In genomic region chr22:17369553-17370035, GRCh38 we compare ENCODE assay signal across 8 cellular contexts. TPM values are rescaled to one million over a fixed set of nuclear protein-coding genes. Genes with fewer than 3 reads are reported as not detected.
A peak's percentile ranks its signal among the peaks of the same experiment; 100 is the strongest.
DNase-seq lines count a peak whose midpoint lies in the region; ATAC-seq, FAIRE-seq and TF ChIP-seq lines count a peak whose summit lies in the region.

No MANE protein-coding gene starts in this region.

- no peak overlapping the region for H2AFZ ChIP-seq in DND-41 (ENCODE audit: low read depth, low read length)
- peak overlapping the region; percentile 81 for H2AFZ ChIP-seq in KMS-11 (ENCODE audit: low read depth)
- H2AFZ ChIP-seq in astrocyte (ENCODE audit: low read depth, low read length) = peak overlapping the region; percentile 69

- FAIRE-seq in astrocyte (lab: Jason Lieb, UNC) = no peak

- H3K27ac Mint-ChIP-seq in astrocyte (ENCODE audit: unreplicated experiment) = no peak overlapping the region
- no peak overlapping the region for H3K27ac Mint-ChIP-seq in stimulated activated naive B cell treated with anti-CD40 and anti-IgM and Interleukin-4, amounts not matched to agents 10 μg/mL and 1 μg/mL and 100 μg/mL, for 72 hours

- H3K9me3 Mint-ChIP-seq in astrocyte (ENCODE audit: unreplicated experiment) = no peaks in the 10 kb centered on the region
- H3K9me3 Mint-ChIP-seq in stimulated activated naive B cell treated with anti-CD40 and anti-IgM and Interleukin-4, amounts not matched to agents 10 μg/mL and 1 μg/mL and 100 μg/mL, for 72 hours = no peaks in the 10 kb centered on the region

- H3K4me3 ChIP-seq in DND-41 (ENCODE audit: low read depth in 1 of 2, low read length in 2 of 2) (peak overlapping the region in 1 of 2 experiments; percentile 58; a peak in 2 of 4 replicates), KMS-11 (IDR thresholded peaks at IDR 0.05; ENCODE audit: insufficient read depth, low read depth, low read length) (no peak overlapping the region), astrocyte (ENCODE audit: insufficient read depth, low read depth, low read length) (peak overlapping the region; percentile 10), left lung (peak overlapping the region; percentile 60 to 67)

- H3K27me3 Mint-ChIP-seq in astrocyte (ENCODE audit: low read depth, unreplicated experiment) = no peaks in the 10 kb centered on the region
- H3K27me3 Mint-ChIP-seq in stimulated activated naive B cell treated with anti-CD40 and anti-IgM and Interleukin-4, amounts not matched to agents 10 μg/mL and 1 μg/mL and 100 μg/mL, for 72 hours = peaks cover 31 to 48% of the 10 kb centered on the region in 2 donors

- no peak overlapping the region for H3K4me3 Mint-ChIP-seq in astrocyte (ENCODE audit: unreplicated experiment)
- peak overlapping the region; percentile 66 to 71 for H3K4me3 Mint-ChIP-seq in stimulated activated naive B cell treated with anti-CD40 and anti-IgM and Interleukin-4, amounts not matched to agents 10 μg/mL and 1 μg/mL and 100 μg/mL, for 72 hours

- H3K9me3 ChIP-seq in DND-41 (ENCODE audit: insufficient read depth, low read length, severe bottlenecking) = no peaks in the 10 kb centered on the region
- no peaks in the 10 kb centered on the region for H3K9me3 ChIP-seq in astrocyte (ENCODE audit: insufficient read depth, low read depth, low read length)
- H3K9me3 ChIP-seq in left lung = no peaks in the 10 kb centered on the region

- H3K9ac ChIP-seq in DND-41 (ENCODE audit: low read depth, low read length) (peak overlapping the region; percentile 48; the same call in 1 of the 2 replicates), KMS-11 (peak overlapping the region; percentile 51; the same call in 1 of the 2 replicates), astrocyte (ENCODE audit: low read length) (no peak overlapping the region)

- DNase-seq in DND-41 (no peak), astrocyte (ENCODE audit: low read depth) (no peak), left lung (peak; percentile 43 to 83)
- peak; percentile 33 for DNase-seq in stimulated activated naive B cell treated with anti-CD40 and anti-IgM and Interleukin-4, amounts not matched to agents 10 μg/mL and 1 μg/mL and 100 μg/mL, for 72 hours
- DNase-seq in central memory CD4-positive, alpha-beta T cell = no peak

- peak overlapping the region; percentile 78 for H3K4me2 ChIP-seq in DND-41 (ENCODE audit: insufficient read depth, low read length)
- H3K4me2 ChIP-seq in KMS-11 = no peak overlapping the region
- peak overlapping the region; percentile 72 for H3K4me2 ChIP-seq in astrocyte (ENCODE audit: low read length)

- H3K27me3 ChIP-seq in DND-41 (ENCODE audit: insufficient read depth, low read length, poor library complexity) (peaks cover 36% of the 10 kb centered on the region), KMS-11 (ENCODE audit: insufficient read depth, low read depth) (no peaks in the 10 kb centered on the region), astrocyte (ENCODE audit: insufficient read depth, low read length) (peaks cover 46% of the 10 kb centered on the region), left lung (peaks cover 7 to 88% of the 10 kb centered on the region in 2 donors)

- H4K20me1 ChIP-seq in DND-41 (ENCODE audit: insufficient read depth, low read length) (no peaks in the 10 kb centered on the region), KMS-11 (ENCODE audit: insufficient read depth) (no peaks in the 10 kb centered on the region), astrocyte (ENCODE audit: insufficient read depth, low read length) (no peaks in the 10 kb centered on the region)

- H3K79me2 ChIP-seq in DND-41 (ENCODE audit: insufficient read depth, low read length) = no peaks in the 10 kb centered on the region
- H3K79me2 ChIP-seq in KMS-11 (ENCODE audit: insufficient read depth, low read depth) = peaks cover 17% of the 10 kb centered on the region; the same call in 1 of the 2 replicates
- no peaks in the 10 kb centered on the region for H3K79me2 ChIP-seq in astrocyte (ENCODE audit: insufficient read depth, low read length)

- intact Hi-C loops in left lung (cut with DNase I) = no loop called here

- H3K36me3 ChIP-seq in DND-41 (ENCODE audit: insufficient read depth, low read length) (no peaks in the 10 kb centered on the region), KMS-11 (ENCODE audit: insufficient read depth) (no peaks in the 10 kb centered on the region), astrocyte (ENCODE audit: insufficient read depth, low read length) (no peaks in the 10 kb centered on the region), left lung (no peaks in the 10 kb centered on the region)

- TF ChIP-seq CTCF in DND-41 (IDR thresholded peaks at IDR 0.05; ENCODE audit: borderline replicate concordance, extremely low read depth, low read length, poor library complexity, severe bottlenecking) (no peak), KMS-11 (conservative IDR thresholded peaks at IDR 0.05; ENCODE audit: low read depth, low read length) (no peak), astrocyte (IDR thresholded peaks at IDR 0.05; ENCODE audit: insufficient read depth, low read depth, low read length) (no peak), left lung (IDR thresholded peaks at IDR 0.05) (no peak)

- peaks cover 19% of the 10 kb centered on the region for H3K4me1 ChIP-seq in DND-41 (ENCODE audit: insufficient read depth, low read length)
- peaks cover 15% of the 10 kb centered on the region for H3K4me1 ChIP-seq in KMS-11 (ENCODE audit: low read depth, poor library complexity, severe bottlenecking)
- peaks cover 15% of the 10 kb centered on the region for H3K4me1 ChIP-seq in astrocyte (ENCODE audit: insufficient read depth, low read length)
- H3K4me1 ChIP-seq in left lung = peaks cover 10 to 26% of the 10 kb centered on the region in 2 donors

- no peak overlapping the region for H3K27ac ChIP-seq in DND-41 (ENCODE audit: low read length)
- no peak overlapping the region; the same call in 1 of the 2 replicates for H3K27ac ChIP-seq in KMS-11
- H3K27ac ChIP-seq in astrocyte (ENCODE audit: low read depth, low read length) = no peak overlapping the region
- H3K27ac ChIP-seq in left lung = peak overlapping the region; percentile 63 to 89

- ATAC-seq in DND-41 (ENCODE audit: insufficient read depth, low read depth) = peak; percentile 66; the same call in 2 of the 3 replicates
- ATAC-seq in left lung = peak; percentile 10
- peak; percentile 70 to 80 for ATAC-seq in stimulated activated naive B cell treated with anti-CD40 and anti-IgM and Interleukin-4, amounts not matched to agents 10 μg/mL and 1 μg/mL and 100 μg/mL, for 72 hours (replicated peaks)
- no peak for ATAC-seq in HG02840 (IDR thresholded peaks at IDR 0.05; ENCODE audit: low FRiP score, unreplicated experiment)
- no peak for ATAC-seq in GM19395 (IDR thresholded peaks at IDR 0.05; ENCODE audit: unreplicated experiment)

- H3K4me1 Mint-ChIP-seq in astrocyte (ENCODE audit: low read depth, unreplicated experiment) = peaks cover 2% of the 10 kb centered on the region
- peaks cover 22 to 36% of the 10 kb centered on the region in 2 donors for H3K4me1 Mint-ChIP-seq in stimulated activated naive B cell treated with anti-CD40 and anti-IgM and Interleukin-4, amounts not matched to agents 10 μg/mL and 1 μg/mL and 100 μg/mL, for 72 hours

- no peaks in the 10 kb centered on the region for H3K36me3 Mint-ChIP-seq in astrocyte (ENCODE audit: low read depth, unreplicated experiment)
- no peaks in the 10 kb centered on the region for H3K36me3 Mint-ChIP-seq in stimulated activated naive B cell treated with anti-CD40 and anti-IgM and Interleukin-4, amounts not matched to agents 10 μg/mL and 1 μg/mL and 100 μg/mL, for 72 hours

RNA-seq across cellular contexts. Expression of gene CECR2, which starts 0.3 kb away (rescaled TPM):
- total RNA-seq in astrocyte = 12.6 and 15.7 TPM in 2 replicates
- total RNA-seq in left lung = 1 to 10 TPM; 8.0 to 9.9 TPM

Comparison
In these comparisons a context has a peak if more than half of its experiments do, and no peak if none do; other contexts are left out.
1. ATAC-seq: peak in DND-41 (single experiment), left lung (single experiment) and stimulated activated naive B cell treated with anti-CD40 and anti-IgM and Interleukin-4, amounts not matched to agents 10 μg/mL and 1 μg/mL and 100 μg/mL, for 72 hours (2 of 2); none in HG02840 (single experiment) and GM19395 (single experiment).
2. DNase-seq: peak in left lung (2 of 2) and stimulated activated naive B cell treated with anti-CD40 and anti-IgM and Interleukin-4, amounts not matched to agents 10 μg/mL and 1 μg/mL and 100 μg/mL, for 72 hours (single experiment); none in DND-41 (single experiment), astrocyte (single experiment) and central memory CD4-positive, alpha-beta T cell (single experiment).
3. H3K27ac ChIP-seq: peak in left lung (2 of 2); none in DND-41 (single experiment), KMS-11 (single experiment) and astrocyte (single experiment).